17 cellular contexts compared by ENCODE assay signal in genomic region chr14:55254581-55254980, GRCh38.
"Had no signal": no experiment of that assay in that cellular context is flagged by ENCODE, and none has a peak within 500 bp of the region (broad histone marks: within the 10 kb centered on the region; RNA-seq: fewer than 3 reads in every experiment).

No MANE protein-coding gene starts in this region.

- DNase-seq: dermis blood vessel endothelial cell; esophagus squamous epithelium; foreskin fibroblast; glutamatergic neuron; islet precursor cell; mammary epithelial cell; naive thymus-derived CD8-positive, alpha-beta T cell; psoas muscle; retina; spleen; stimulated activated CD4-positive, alpha-beta T cell treated with anti-CD3 and anti-CD28 coated beads, Interleukin-15, amount 100 ng/mL, for 24 hours; stimulated activated CD4-positive, alpha-beta T cell treated with anti-CD3 and anti-CD28 coated beads, Interleukin-1b, Interleukin-23, amount 100 ng/mL, for 48 hours; stimulated activated CD4-positive, alpha-beta T cell treated with anti-CD3 and anti-CD28 coated beads, Interleukin-4, amount 100 ng/mL, for 4 hours; stimulated activated naive CD4-positive, alpha-beta T cell; stomach; substantia nigra; trophoblast cell had no signal
